ENCODE assay signal across 1 cellular context in genomic region chr10:109882251-109883057, GRCh38.
TF ChIP-seq lines count a peak whose summit lies in the region.

No MANE protein-coding gene starts in this region.

TF ChIP-seq in HepG2, 621 proteins besides CTCF, POLR2A, EP300 and RAD21 (continued from another document):
- TF ChIP-seq ZNF776 (CRISPR knock-in tag; IDR thresholded peaks at IDR 0.05) = no peak
- TF ChIP-seq ZFP91 (CRISPR knock-in tag; IDR thresholded peaks at IDR 0.05; ENCODE audit: borderline replicate concordance) = no peak
- TF ChIP-seq ZSCAN22 (CRISPR knock-in tag; IDR thresholded peaks at IDR 0.05) = no peak
- TF ChIP-seq TGIF2 (CRISPR knock-in tag; IDR thresholded peaks at IDR 0.05) = no peak
- no peak for TF ChIP-seq REST (IDR thresholded peaks at IDR 0.05; ENCODE audit: borderline replicate concordance in 1 of 2, low read depth in 1 of 2, low read length in 2 of 2)
- TF ChIP-seq AGO2 (optimal IDR thresholded peaks at IDR 0.05; ENCODE audit: low read depth, low read length) = no peak
- TF ChIP-seq FOXO4 (CRISPR knock-in tag; conservative IDR thresholded peaks at IDR 0.05) = no peak
- TF ChIP-seq DBP (CRISPR knock-in tag; IDR thresholded peaks at IDR 0.05; ENCODE audit: not compliant biosample characterization) = no peak
- TF ChIP-seq ZNF883 (CRISPR knock-in tag; IDR thresholded peaks at IDR 0.05; ENCODE audit: not compliant biosample characterization) = no peak
- no peak for TF ChIP-seq ZBTB14 (CRISPR knock-in tag; IDR thresholded peaks at IDR 0.05)
